In the genomic region with DNA sequence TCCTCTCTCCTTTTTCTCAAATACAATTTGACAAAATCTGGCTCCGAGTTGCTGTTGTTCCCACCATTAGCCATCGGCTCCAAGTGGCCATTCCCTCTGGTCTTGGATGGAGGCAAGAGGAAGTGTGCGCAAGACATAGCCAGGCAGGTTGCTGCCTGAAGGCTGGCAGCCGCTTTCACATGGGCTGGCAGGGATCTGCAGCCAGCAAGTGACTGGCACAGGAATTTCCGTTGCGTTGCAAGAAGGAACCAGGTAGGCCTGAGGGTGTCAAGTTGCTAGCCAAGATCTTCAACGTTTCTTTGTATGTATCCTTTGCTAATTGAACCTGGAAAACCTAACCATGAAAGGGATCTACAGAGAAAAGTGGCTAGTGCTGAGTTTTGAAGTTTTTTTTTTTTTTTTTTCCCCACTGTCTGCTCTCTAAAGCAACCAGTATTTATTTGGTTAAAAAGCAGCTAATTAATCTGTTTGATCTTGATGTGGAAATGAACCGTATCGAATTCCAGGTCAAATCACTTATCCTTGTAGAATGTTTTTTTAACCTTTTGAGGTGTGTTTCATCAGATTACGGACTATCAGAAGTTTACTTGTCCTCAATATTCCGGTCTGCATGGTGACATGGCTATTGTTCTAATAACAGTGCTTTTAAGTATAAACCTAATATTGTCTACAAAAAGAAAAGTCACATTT, we compare ENCODE assay signal across 11 cellular contexts.
A peak's percentile ranks its signal among the peaks of the same experiment; 100 is the strongest.
DNase-seq lines count a peak whose midpoint lies in the region; ATAC-seq, FAIRE-seq and TF ChIP-seq lines count a peak whose summit lies in the region.
"Had no signal": no experiment of that assay in that cellular context is flagged by ENCODE, and none has a peak within 500 bp of the region (broad histone marks: within the 10 kb centered on the region; RNA-seq: fewer than 3 reads in every experiment).

No MANE protein-coding gene starts in this region.

- no CpG with 5 or more reads among the region's 11 CpGs for WGBS in iPS DF 6.9 (ENCODE audit: insufficient coverage, insufficient read length)

- TF ChIP-seq CTCF in Panc1 (IDR thresholded peaks at IDR 0.05) (no peak), gastrocnemius medialis (IDR thresholded peaks at IDR 0.05 in 4 of 5, conservative IDR thresholded peaks at IDR 0.05 in 1 of 5) (no peak), D721Med (IDR thresholded peaks at IDR 0.05; ENCODE audit: insufficient read depth, missing control alignments) (no peak)

- in situ Hi-C loops in Panc1 (cut with HindIII; ENCODE audit: low pct_unique_long_range_greater_than_20kb, low sequenced_read_pairs) (no loop called here), gastrocnemius medialis (cut with MboI; ENCODE audit: low sequenced_read_pairs in 4 of 4) (no loop called here)

- H3K27ac ChIP-seq in Panc1 (ENCODE audit: low read length), result peak overlapping the region; percentile 92
- peak overlapping the region; percentile 5 for H3K27ac ChIP-seq in iPS DF 6.9 (ENCODE audit: low read length)
- peak overlapping the region; percentile 46 to 91 (median 72) for H3K27ac ChIP-seq in gastrocnemius medialis

- H3K36me3 ChIP-seq in Panc1 (ENCODE audit: control insufficient read depth, insufficient read depth, low read length) (no peaks in the 10 kb centered on the region), iPS DF 6.9 (ENCODE audit: control insufficient read depth, insufficient read depth, low read length) (no peaks in the 10 kb centered on the region), gastrocnemius medialis (no peaks in the 10 kb centered on the region)

- ATAC-seq in Panc1 (peak; percentile 31; the same call in 1 of the 2 replicates), gastrocnemius medialis (peak; percentile 53 to 56), HG03045 (IDR thresholded peaks at IDR 0.05; ENCODE audit: unreplicated experiment) (no peak)

- CTCF ChIA-PET in HEK293T (lab: Yijun Ruan, JAX), result no interaction called here
- CTCF ChIA-PET in Panc1 (lab: Charles Lee), result no interaction called here

- H3K4me1 ChIP-seq in Panc1 (ENCODE audit: control insufficient read depth, insufficient read depth, low read length) (peaks cover 90% of the 10 kb centered on the region), iPS DF 6.9 (ENCODE audit: control insufficient read depth, insufficient read depth, low read length) (peaks cover 17% of the 10 kb centered on the region), gastrocnemius medialis (peaks cover 66 to 81% of the 10 kb centered on the region in 2 donors)

- intact Hi-C loops in Panc1 (cut with micrococcal nuclease; ENCODE audit: unreplicated experiment), result no loop called here
- intact Hi-C loops in gastrocnemius medialis (cut with DNase I; ENCODE audit: low total_unique reads), result no loop called here

- no peak for FAIRE-seq in D721Med (lab: Jason Lieb, UNC)
- FAIRE-seq: G401.6 had no signal

- no peak overlapping the region for H3K4me3 ChIP-seq in Panc1 (ENCODE audit: low read depth in 2 of 2, low read length in 2 of 2)
- H3K4me3 ChIP-seq in iPS DF 6.9 (ENCODE audit: low read length), result no peak overlapping the region
- H3K4me3 ChIP-seq in gastrocnemius medialis, result no peak overlapping the region

- TF ChIP-seq POLR2A in gastrocnemius medialis (IDR thresholded peaks at IDR 0.05), result no peak

- no peaks in the 10 kb centered on the region for H3K27me3 ChIP-seq in Panc1 (ENCODE audit: control insufficient read depth, insufficient read depth, low read length)
- no peaks in the 10 kb centered on the region; the same call in 1 of the 2 replicates for H3K27me3 ChIP-seq in iPS DF 6.9 (ENCODE audit: control insufficient read depth, insufficient read depth, low read length)
- H3K27me3 ChIP-seq in gastrocnemius medialis, result no peaks in the 10 kb centered on the region

- no TSS peak for BruUV-seq in Panc1 (replicated peaks; lab: Mats Ljungman, UMichigan)

- POLR2A ChIA-PET in HEK293T (lab: Yijun Ruan, JAX), result no interaction called here
- POLR2A ChIA-PET in Panc1 (lab: Charles Lee), result interaction anchor here (0.6 kb wide), 1 partner anchor 66 kb away, joined by 3 read pairs; no protein-coding TSS in a partner anchor

- H3K9me3 ChIP-seq in Panc1 (ENCODE audit: control insufficient read depth, insufficient read depth, low read depth, low read length), result no peaks in the 10 kb centered on the region
- H3K9me3 ChIP-seq in iPS DF 6.9 (ENCODE audit: control insufficient read depth, insufficient read depth, low read length), result no peaks in the 10 kb centered on the region; the same call in 1 of the 2 replicates
- H3K9me3 ChIP-seq in gastrocnemius medialis, result no peaks in the 10 kb centered on the region

- DNase-seq in HEK293T (ENCODE audit: extremely low spot score) (no peak), Panc1 (ENCODE audit: low read depth, low spot score) (no peak), iPS DF 6.9 (ENCODE audit: low read depth, low spot score) (no peak), gastrocnemius medialis (peak; percentile 73 to 79), NCI-H345 treated with DMSO at 0.1 percent for 48 hours (lab: John Stamatoyannopoulos, UW; ENCODE audit: unreplicated experiment) (no peak), D721Med (ENCODE audit: insufficient read length, low spot score) (no peak), dedifferentiated amniotic fluid mesenchymal stem cell (ENCODE audit: extremely low spot score) (no peak)
- DNase-seq: activated CD4-positive, CD25-positive, alpha-beta regulatory T cell; NK-92 treated with Interleukin-12 subunit alpha and Interleukin-12 subunit beta, amount 100 ng/mL, for 24 hours had no signal

TF ChIP-seq in HEK293T, 16 proteins besides CTCF, POLR2A, EP300 and RAD21:
- TF ChIP-seq ZNF384 (IDR thresholded peaks at IDR 0.05) (peak; percentile 33), FOXK2 (IDR thresholded peaks at IDR 0.05) (no peak), SP1 (IDR thresholded peaks at IDR 0.05) (no peak), FOXA1 (IDR thresholded peaks at IDR 0.05) (no peak), TARDBP (IDR thresholded peaks at IDR 0.05) (no peak)

Comparison
In these comparisons a context has a peak if more than half of its experiments do, and no peak if none do; other contexts are left out.
1. DNase-seq: peak in gastrocnemius medialis (2 of 2); none in HEK293T (single experiment), Panc1 (single experiment), iPS DF 6.9 (single experiment), NCI-H345 treated with DMSO at 0.1 percent for 48 hours (single experiment), D721Med (single experiment) and dedifferentiated amniotic fluid mesenchymal stem cell (single experiment).
2. H3K27ac ChIP-seq: peak in every context shown above with its lines; median percentile 92 in Panc1; 72 in gastrocnemius medialis; 5 in iPS DF 6.9.